25 cellular contexts compared by ENCODE assay signal in genomic region chr14:104871656-104872468, GRCh38. TPM values are rescaled to one million over a fixed set of nuclear protein-coding genes. Genes with fewer than 3 reads are reported as not detected.
DNase-seq lines count a peak whose midpoint lies in the region; ATAC-seq, FAIRE-seq and TF ChIP-seq lines count a peak whose summit lies in the region.
"Had no signal": no experiment of that assay in that cellular context is flagged by ENCODE, and none has a peak within 500 bp of the region (broad histone marks: within the 10 kb centered on the region; RNA-seq: fewer than 3 reads in every experiment).

No MANE protein-coding gene starts in this region.

- CTCF ChIA-PET in HCT116 (lab: Charles Lee), result no interaction called here

- peaks cover 17% of the 10 kb centered on the region for H3K27me3 Mint-ChIP-seq in endothelial cell (ENCODE audit: unreplicated experiment)

- H3K9ac ChIP-seq in HCT116 (ENCODE audit: low read length), result no peak overlapping the region
- H3K9ac ChIP-seq: BLaER1 had no signal

- RAD21 ChIA-PET in HCT116 (lab: Charles Lee; ENCODE audit: low non-redundant PET in 1 of 2, low total read pairs in 2 of 2, uncharacterized antibody in 2 of 2, unreplicated experiment in 2 of 2), result no interaction called here

- 84 to 87% methylated on average over 36 to 42 of the region's 47 CpGs for WGBS in pancreas, 2 donors

- H3K9me2 ChIP-seq in HCT116 (ENCODE audit: insufficient read depth), result no peaks in the 10 kb centered on the region

- H3K4me3 Mint-ChIP-seq in endothelial cell (ENCODE audit: unreplicated experiment), result peak overlapping the region; percentile 52
- H3K4me3 Mint-ChIP-seq: activated B cell treated with CpG ODN at 0.5 μM for 24 hours; activated T-cell treated with anti-CD3 and anti-CD28 coated beads, Interleukin-2, amount 50 U/mL, for 4 hours; endodermal cell had no signal

- H3K9me3 ChIP-seq in HCT116 (ENCODE audit: control insufficient read depth in 1 of 2, insufficient read depth in 1 of 2, low read depth in 1 of 2, low read length in 2 of 2), result no peaks in the 10 kb centered on the region
- no peaks in the 10 kb centered on the region for H3K9me3 ChIP-seq in pancreas
- H3K9me3 ChIP-seq: BLaER1, body of pancreas, suprapubic skin had no signal

- H3K4me1 Mint-ChIP-seq in endothelial cell (ENCODE audit: unreplicated experiment), result peaks cover 7% of the 10 kb centered on the region

- no peak for TF ChIP-seq POLR2A in HCT116 (IDR thresholded peaks at IDR 0.05; ENCODE audit: borderline replicate concordance, extremely low read depth, insufficient read depth, insufficient read length)

- TF ChIP-seq CTCF in HCT116 (IDR thresholded peaks at IDR 0.05 in 2 of 3, conservative IDR thresholded peaks at IDR 0.05 in 1 of 3; ENCODE audit: borderline replicate concordance in 1 of 3, insufficient read depth in 1 of 3, low read depth in 2 of 3, low read length in 2 of 3) (no peak), endothelial cell (IDR thresholded peaks at IDR 0.05; ENCODE audit: unreplicated experiment) (no peak), pancreas (IDR thresholded peaks at IDR 0.05) (no peak)

- BruUV-seq in HCT116 (replicated peaks; lab: Mats Ljungman, UMichigan), result no TSS peak

- H3K79me2 ChIP-seq in HCT116 (ENCODE audit: insufficient read depth, low read length), result peaks cover 90% of the 10 kb centered on the region

- H4K20me1 ChIP-seq in HCT116 (ENCODE audit: insufficient read depth), result peaks cover 5% of the 10 kb centered on the region; the same call in 1 of the 2 replicates

- H3K36me3 ChIP-seq in HCT116 (ENCODE audit: control insufficient read depth in 1 of 2, insufficient read depth in 2 of 2, low read length in 2 of 2) (0 out of 4 replicates have a peak, but pooled peaks cover 0 to 17% of the 10 kb centered on the region in 2 experiments), pancreas (no peaks in the 10 kb centered on the region)
- H3K36me3 ChIP-seq: BLaER1 had no signal

- no peak overlapping the region for H3K4me3 ChIP-seq in HCT116 (replicated peaks in 1 of 2; ENCODE audit: low read depth in 1 of 2, low read length in 2 of 2)
- H3K4me3 ChIP-seq in pancreas, result no peak overlapping the region
- H3K4me3 ChIP-seq: BLaER1, body of pancreas, coronary artery had no signal

- DNase-seq in activated naive CD4-positive, alpha-beta T cell treated with anti-CD3 and anti-CD28 coated beads, Interleukin-2, amount 50 U/mL, for 16 hours, result peak; percentile 8
- no peak for DNase-seq in activated naive CD4-positive, alpha-beta T cell treated with Interleukin-2 at 50 U/mL for 16 hours
- DNase-seq in HCT116 (ENCODE audit: low read depth, low spot score), result no peak
- no peak for DNase-seq in endothelial cell (ENCODE audit: low spot score)
- peak in 4 of 6 donors; percentile 10 to 67 (median 40) for DNase-seq in pancreas
- no peak for DNase-seq in SKM-1 treated with dmso at 0.1 percent for 144 hours (lab: John Stamatoyannopoulos, UW; ENCODE audit: unreplicated experiment)
- no peak for DNase-seq in SK-N-DZ (ENCODE audit: low spot score)
- no peak for DNase-seq in medulla oblongata (ENCODE audit: extremely low spot score)
- DNase-seq: activated B cell treated with CpG ODN at 0.5 μM for 24 hours; activated T-cell treated with anti-CD3 and anti-CD28 coated beads, Interleukin-2, amount 50 U/mL, for 4 hours; endodermal cell; NCI-H2107; NCI-H510A treated with DMSO at 0.1 percent for 48 hours; nucleus accumbens; stimulated activated CD4-positive, alpha-beta T cell treated with anti-CD3 and anti-CD28 coated beads, Interleukin-15, amount 100 ng/mL, for 24 hours; T-helper 9 cell had no signal

- H3K4me2 ChIP-seq in HCT116 (ENCODE audit: low read length), result no peak overlapping the region

- no peak overlapping the region for H2AFZ ChIP-seq in HCT116 (ENCODE audit: low read depth, low read length, poor library complexity, severe bottlenecking)

- no peaks in the 10 kb centered on the region for H3K27me3 ChIP-seq in HCT116 (ENCODE audit: insufficient read depth, low read length)
- no peaks in the 10 kb centered on the region for H3K27me3 ChIP-seq in pancreas
- H3K27me3 ChIP-seq: body of pancreas, suprapubic skin had no signal

- POLR2A ChIA-PET in HCT116 (lab: Charles Lee), result no interaction called here

- no peak overlapping the region for H3K27ac Mint-ChIP-seq in endothelial cell (ENCODE audit: unreplicated experiment)
- H3K27ac Mint-ChIP-seq: activated B cell treated with CpG ODN at 0.5 μM for 24 hours; activated naive CD4-positive, alpha-beta T cell treated with anti-CD3 and anti-CD28 coated beads, Interleukin-2, amount 50 U/mL, for 72 hours; endodermal cell had no signal

- H3K9me3 Mint-ChIP-seq in endothelial cell (ENCODE audit: unreplicated experiment), result no peaks in the 10 kb centered on the region
- H3K9me3 Mint-ChIP-seq: activated B cell treated with CpG ODN at 0.5 μM for 24 hours; activated naive CD4-positive, alpha-beta T cell treated with anti-CD3 and anti-CD28 coated beads, Interleukin-2, amount 50 U/mL, for 72 hours; activated T-cell treated with anti-CD3 and anti-CD28 coated beads, Interleukin-2, amount 50 U/mL, for 4 hours; endodermal cell had no signal

- no peak for FAIRE-seq in pancreas (lab: Jason Lieb, UNC)
- FAIRE-seq: A204.1, GM18507 had no signal

- peaks cover 10 to 12% of the 10 kb centered on the region in 2 experiments for H3K4me1 ChIP-seq in HCT116 (ENCODE audit: control insufficient read depth in 1 of 2, insufficient read depth in 2 of 2, low read length in 2 of 2)
- peaks cover 0 to 5% (median 0%) of the 10 kb centered on the region in 3 donors for H3K4me1 ChIP-seq in pancreas

- ATAC-seq in HCT116, result no peak
- ATAC-seq in pancreas, result no peak
- ATAC-seq: activated T-cell treated with anti-CD3 and anti-CD28 coated beads, Interleukin-2, amount 50 U/mL, for 4 hours; body of pancreas had no signal

- TF ChIP-seq RAD21 in HCT116 (IDR thresholded peaks at IDR 0.05; ENCODE audit: low read depth), result no peak

- intact Hi-C loops in HCT116 (cut with micrococcal nuclease), result no loop called here
- intact Hi-C loops in pancreas (cut with DNase I), result no loop called here

- peaks cover 5% of the 10 kb centered on the region for H3K36me3 Mint-ChIP-seq in endothelial cell (ENCODE audit: low read depth, unreplicated experiment)
- H3K36me3 Mint-ChIP-seq: activated naive CD4-positive, alpha-beta T cell treated with anti-CD3 and anti-CD28 coated beads, Interleukin-2, amount 50 U/mL, for 72 hours had no signal

- H3K27ac ChIP-seq in HCT116 (ENCODE audit: low read depth, low read length), result peak overlapping the region; percentile 35; the same call in 1 of the 2 replicates
- no peak overlapping the region for H3K27ac ChIP-seq in pancreas
- H3K27ac ChIP-seq: BLaER1, body of pancreas, coronary artery had no signal

TF ChIP-seq in HCT116, 20 proteins besides CTCF, POLR2A, EP300 and RAD21:
- TF ChIP-seq TCF7L2 (IDR thresholded peaks at IDR 0.05; ENCODE audit: borderline replicate concordance, extremely low read depth, insufficient read depth, insufficient read length), result no peak
- no peak for TF ChIP-seq EZH2 (IDR thresholded peaks at IDR 0.05)
- TF ChIP-seq CBX3 (IDR thresholded peaks at IDR 0.05; ENCODE audit: low read depth), result no peak
- no peak for TF ChIP-seq CEBPB (IDR thresholded peaks at IDR 0.05; ENCODE audit: low read depth)
- TF ChIP-seq POLR2AphosphoS5 (IDR thresholded peaks at IDR 0.05; ENCODE audit: low read depth, low read length), result no peak
- no peak for TF ChIP-seq SIN3A (IDR thresholded peaks at IDR 0.05; ENCODE audit: low read depth)

RNA-seq across cellular contexts. Expression of gene CEP170B, which starts 6.8 kb away (rescaled TPM):
- total RNA-seq in HCT116 (2021; ENCODE audit: unreplicated experiment) (45.9 TPM), endothelial cell (ENCODE audit: unreplicated experiment) (11.3 TPM), pancreas (10 to 100 TPM; 17.7 to 26.3 (median 21.9) TPM)
- polyA plus RNA-seq in HCT116 (2012), result 24.4 and 26.7 TPM in 2 replicates
- 10 to 100 TPM; 19.1 to 43.8 TPM for polyA plus RNA-seq in pancreas
- polyA plus RNA-seq in SK-N-DZ (2014; cell fraction: cytosol; rRNA removed), result 1.6 and 2.8 TPM in 2 replicates
- polyA plus RNA-seq in SK-N-DZ (2014; cell fraction: nucleus; rRNA removed), result 7.4 and 8.4 TPM in 2 replicates

RNA-seq across cellular contexts. Expression of gene PLD4, which starts 52.8 kb away (rescaled TPM):
- total RNA-seq in HCT116 (2021; ENCODE audit: unreplicated experiment) (0.12 TPM), endothelial cell (ENCODE audit: unreplicated experiment) (1.3 TPM), pancreas (10 to 100 TPM in 1 of 6 donors, 1 to 10 TPM in 2, under 1 TPM in 3; 0.19 to 12.5 (median 0.91) TPM)
- polyA plus RNA-seq in HCT116 (2012), result 0.02 and 0.08 TPM in 2 replicates
- polyA plus RNA-seq in pancreas, result under 1 TPM; 0.49 to 0.52 TPM
- polyA plus RNA-seq in SK-N-DZ (2014; cell fraction: cytosol; rRNA removed), result 0.10 TPM in 1 of 2 replicates, not detected in the other
- polyA plus RNA-seq in SK-N-DZ (2014; cell fraction: nucleus; rRNA removed), result 0.37 TPM in 1 of 2 replicates, not detected in the other
- total RNA-seq: body of pancreas, endodermal cell, left lobe of liver, RPMI7951 had no signal

Comparison
In these comparisons a context has a peak if more than half of its experiments do, and no peak if none do; other contexts are left out.
1. DNase-seq: peak in activated naive CD4-positive, alpha-beta T cell treated with anti-CD3 and anti-CD28 coated beads, Interleukin-2, amount 50 U/mL, for 16 hours (single experiment) and pancreas (4 of 6); none in activated naive CD4-positive, alpha-beta T cell treated with Interleukin-2 at 50 U/mL for 16 hours (single experiment), HCT116 (single experiment), endothelial cell (single experiment), SKM-1 treated with dmso at 0.1 percent for 144 hours (single experiment), SK-N-DZ (single experiment) and medulla oblongata (single experiment).